In the genomic region with DNA sequence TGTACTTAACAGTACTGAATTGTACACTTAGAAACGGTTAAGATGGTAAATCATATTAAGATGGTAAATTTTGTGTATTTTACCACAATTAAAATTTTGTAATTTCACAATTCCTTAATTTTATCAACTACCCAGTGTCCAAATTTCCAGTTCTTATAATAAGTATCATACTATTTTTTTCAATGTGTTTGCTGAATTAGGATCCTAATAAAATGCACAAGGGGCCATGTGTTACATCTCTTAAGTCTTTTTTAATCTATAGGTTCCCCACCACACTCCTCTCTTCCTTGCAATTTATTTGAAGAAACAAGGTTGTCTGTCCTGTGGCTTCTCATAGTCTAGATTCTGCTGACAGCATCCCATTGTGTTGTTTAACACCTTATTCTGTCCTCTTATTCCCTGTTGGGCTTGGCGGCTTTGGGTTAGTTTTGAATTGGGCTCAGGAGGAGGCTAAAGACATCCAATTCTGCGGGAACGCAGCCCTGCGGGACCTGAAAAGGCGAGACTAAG, we compare ENCODE assay signal across 8 cellular contexts. TPM values are rescaled to one million over a fixed set of nuclear protein-coding genes. Genes with fewer than 3 reads are reported as not detected.
DNase-seq lines count a peak whose midpoint lies in the region; ATAC-seq, FAIRE-seq and TF ChIP-seq lines count a peak whose summit lies in the region.

No MANE protein-coding gene starts in this region.

- no peak for DNase-seq in activated CD8-positive, alpha-beta T cell treated with anti-CD3 and anti-CD28 coated beads, Interleukin-2, amount 10 ng/mL, durations not matched to agents 7 days and 5 days
- no peak for DNase-seq in kidney
- no peak for DNase-seq in type B pancreatic cell (ENCODE audit: extremely low spot score, unreplicated experiment)
- DNase-seq in hepatic stellate cell (ENCODE audit: low spot score), result no peak
- DNase-seq in EL, result no peak
- DNase-seq in NCI-H446 treated with DMSO at 0.1 percent for 48 hours (lab: John Stamatoyannopoulos, UW), result no peak

- peaks cover 21% of the 10 kb centered on the region for H3K4me1 Mint-ChIP-seq in activated CD8-positive, alpha-beta T cell treated with anti-CD3 and anti-CD28 coated beads, Interleukin-2, amount 10 ng/mL, durations not matched to agents 7 days and 5 days (ENCODE audit: low read depth)
- peaks cover 25% of the 10 kb centered on the region for H3K4me1 Mint-ChIP-seq in type B pancreatic cell (ENCODE audit: unreplicated experiment)

- CTCF ChIA-PET in activated CD8-positive, alpha-beta T cell treated with anti-CD3 and anti-CD28 coated beads, Interleukin-2, amount 10 ng/mL, durations not matched to agents 7 days and 5 days (lab: Charles Lee), result no interaction called here

- no peaks in the 10 kb centered on the region for H3K9me3 ChIP-seq in kidney (ENCODE audit: control insufficient read depth in 1 of 2, low read length in 2 of 2)

- peak overlapping the region; percentile 94 to 97 for H3K27ac ChIP-seq in kidney (ENCODE audit: low read depth in 2 of 2, low read length in 2 of 2)

- POLR2A ChIA-PET in activated CD8-positive, alpha-beta T cell treated with anti-CD3 and anti-CD28 coated beads, Interleukin-2, amount 10 ng/mL, durations not matched to agents 7 days and 5 days (lab: Charles Lee), result interaction anchor here (1.0 to 1.5 kb wide), 4 partner anchors 8 to 981 kb away, joined by 3 to 7 read pairs (median 5); partner anchors contain the start of gene CA5B

- H3K27ac Mint-ChIP-seq in activated CD8-positive, alpha-beta T cell treated with anti-CD3 and anti-CD28 coated beads, Interleukin-2, amount 10 ng/mL, durations not matched to agents 7 days and 5 days, result peak overlapping the region; percentile 94
- H3K27ac Mint-ChIP-seq in type B pancreatic cell, result peak overlapping the region; percentile 100

- intact Hi-C loops in kidney (cut with DNase I), result no loop called here

- H3K4me3 Mint-ChIP-seq in activated CD8-positive, alpha-beta T cell treated with anti-CD3 and anti-CD28 coated beads, Interleukin-2, amount 10 ng/mL, durations not matched to agents 7 days and 5 days, result peak overlapping the region; percentile 90
- peak overlapping the region; percentile 93 for H3K4me3 Mint-ChIP-seq in type B pancreatic cell

- H3K36me3 Mint-ChIP-seq in activated CD8-positive, alpha-beta T cell treated with anti-CD3 and anti-CD28 coated beads, Interleukin-2, amount 10 ng/mL, durations not matched to agents 7 days and 5 days (ENCODE audit: low read depth), result peaks cover 6% of the 10 kb centered on the region
- H3K36me3 Mint-ChIP-seq in type B pancreatic cell, result peaks cover 11% of the 10 kb centered on the region

- H3K9me3 Mint-ChIP-seq in activated CD8-positive, alpha-beta T cell treated with anti-CD3 and anti-CD28 coated beads, Interleukin-2, amount 10 ng/mL, durations not matched to agents 7 days and 5 days (ENCODE audit: insufficient read depth), result no peaks in the 10 kb centered on the region
- no peaks in the 10 kb centered on the region for H3K9me3 Mint-ChIP-seq in type B pancreatic cell

- no peaks in the 10 kb centered on the region for H3K36me3 ChIP-seq in kidney (ENCODE audit: control insufficient read depth in 1 of 2, insufficient read depth in 2 of 2, low read length in 2 of 2)

- H3K4me3 ChIP-seq in kidney (ENCODE audit: low read length in 2 of 2), result peak overlapping the region; percentile 65 to 79

- ATAC-seq in GM18868 (IDR thresholded peaks at IDR 0.05; ENCODE audit: unreplicated experiment), result peak; percentile 34
- peak; percentile 28 for ATAC-seq in HG02884 (IDR thresholded peaks at IDR 0.05; ENCODE audit: unreplicated experiment)
- ATAC-seq in activated CD8-positive, alpha-beta T cell treated with anti-CD3 and anti-CD28 coated beads, Interleukin-2, amount 10 ng/mL, durations not matched to agents 7 days and 5 days, result peak; percentile 6

- peaks cover 0 to 11% of the 10 kb centered on the region in 2 donors for H3K4me1 ChIP-seq in kidney (ENCODE audit: control insufficient read depth in 1 of 2, insufficient read depth in 1 of 2, low read depth in 1 of 2, low read length in 2 of 2)

- H3K9ac ChIP-seq in kidney (ENCODE audit: low read length in 2 of 2), result peak overlapping the region; percentile 77 to 90

- FAIRE-seq in kidney (lab: Jason Lieb, UNC), result no peak

- TF ChIP-seq CTCF in kidney (IDR thresholded peaks at IDR 0.05; ENCODE audit: borderline replicate concordance, extremely low read depth, insufficient read depth), result no peak
- no peak for TF ChIP-seq CTCF in type B pancreatic cell (conservative IDR thresholded peaks at IDR 0.05)

- no peaks in the 10 kb centered on the region for H3K27me3 Mint-ChIP-seq in activated CD8-positive, alpha-beta T cell treated with anti-CD3 and anti-CD28 coated beads, Interleukin-2, amount 10 ng/mL, durations not matched to agents 7 days and 5 days (ENCODE audit: low read depth)
- no peaks in the 10 kb centered on the region for H3K27me3 Mint-ChIP-seq in type B pancreatic cell

RNA-seq across cellular contexts. Expression of gene SYAP1, which starts 0.5 kb away (rescaled TPM):
- total RNA-seq in activated CD8-positive, alpha-beta T cell treated with anti-CD3 and anti-CD28 coated beads, Interleukin-2, amount 10 ng/mL, durations not matched to agents 7 days and 5 days, result 10 to 100 TPM; 13.0 to 13.9 TPM
- total RNA-seq in kidney, result 40.3 TPM
- 16.6 TPM for polyA plus RNA-seq in kidney (ENCODE audit: insufficient read depth, low read depth, low replicate concordance)
- 46.9 and 48.4 TPM in 2 replicates for total RNA-seq in type B pancreatic cell (ENCODE audit: low replicate concordance)

RNA-seq across cellular contexts. Expression of gene CTPS2, which starts 6.4 kb away (rescaled TPM):
- total RNA-seq in activated CD8-positive, alpha-beta T cell treated with anti-CD3 and anti-CD28 coated beads, Interleukin-2, amount 10 ng/mL, durations not matched to agents 7 days and 5 days, result 1 to 10 TPM; 4.6 to 4.7 TPM
- total RNA-seq in kidney, result 13.7 TPM
- polyA plus RNA-seq in kidney (ENCODE audit: insufficient read depth, low read depth, low replicate concordance), result 5.9 TPM
- 46.7 and 59.0 TPM in 2 replicates for total RNA-seq in type B pancreatic cell (ENCODE audit: low replicate concordance)
